In genomic region chr4:138348055-138348454, GRCh38 we compare ENCODE assay signal across 1 cellular context.
A peak's percentile ranks its signal among the peaks of the same experiment; 100 is the strongest.
TF ChIP-seq lines count a peak whose summit lies in the region.

No MANE protein-coding gene starts in this region.

TF ChIP-seq in HepG2, 621 proteins besides CTCF, POLR2A, EP300 and RAD21 (continued from another document and continues in another):
- TF ChIP-seq ATF6 (CRISPR knock-in tag; conservative IDR thresholded peaks at IDR 0.05) (no peak), POLR2G (IDR thresholded peaks at IDR 0.05; ENCODE audit: low read depth, low read length) (peak; percentile 75), NFYB (CRISPR knock-in tag; IDR thresholded peaks at IDR 0.05) (no peak), TFDP1 (CRISPR knock-in tag; IDR thresholded peaks at IDR 0.05; ENCODE audit: borderline replicate concordance) (peak; percentile 24; the same call in 1 of the 2 replicates), ZEB1 (IDR thresholded peaks at IDR 0.05; ENCODE audit: insufficient replicate concordance, low read depth) (peak; percentile 23), KLF9 (CRISPR knock-in tag; IDR thresholded peaks at IDR 0.05; ENCODE audit: low read depth) (no peak), FOXA3 (CRISPR knock-in tag; IDR thresholded peaks at IDR 0.05) (peak; percentile 45), ELF3 (CRISPR knock-in tag; IDR thresholded peaks at IDR 0.05) (0 out of 2 replicates have a peak, but pooled peaks have one; percentile 27), NFIC (IDR thresholded peaks at IDR 0.05; ENCODE audit: low read length) (no peak; the same call in 1 of the 2 replicates), ONECUT2 (CRISPR knock-in tag; IDR thresholded peaks at IDR 0.05) (no peak), ETV5 (CRISPR knock-in tag; IDR thresholded peaks at IDR 0.05; ENCODE audit: borderline replicate concordance) (peak; percentile 72; the same call in 1 of the 2 replicates), MLX (CRISPR knock-in tag; IDR thresholded peaks at IDR 0.05) (0 out of 2 replicates have a peak, but pooled peaks have one; percentile 53), ZFP62 (CRISPR knock-in tag; IDR thresholded peaks at IDR 0.05) (no peak), TCF7 (IDR thresholded peaks at IDR 0.05; ENCODE audit: low read depth) (peak; percentile 41; the same call in 1 of the 2 replicates), DRAP1 (CRISPR knock-in tag; IDR thresholded peaks at IDR 0.05) (peak; percentile 39; the same call in 1 of the 2 replicates), FOSL1 (CRISPR knock-in tag; IDR thresholded peaks at IDR 0.05; ENCODE audit: borderline replicate concordance) (0 out of 2 replicates have a peak, but pooled peaks have one; percentile 31), ZBTB46 (CRISPR knock-in tag; IDR thresholded peaks at IDR 0.05; ENCODE audit: borderline replicate concordance) (no peak), MATR3 (CRISPR knock-in tag; IDR thresholded peaks at IDR 0.05) (no peak), ZNF275 (CRISPR knock-in tag; IDR thresholded peaks at IDR 0.05; ENCODE audit: borderline replicate concordance) (no peak), ZNF44 (CRISPR knock-in tag; IDR thresholded peaks at IDR 0.05) (no peak), NR3C1 (CRISPR knock-in tag; IDR thresholded peaks at IDR 0.05) (no peak), NR2C2 (CRISPR knock-in tag; IDR thresholded peaks at IDR 0.05; ENCODE audit: borderline replicate concordance) (no peak), MAX (IDR thresholded peaks at IDR 0.05) (peak; percentile 34; the same call in 1 of the 2 replicates), THRA (CRISPR knock-in tag; IDR thresholded peaks at IDR 0.05; ENCODE audit: borderline replicate concordance) (0 out of 2 replicates have a peak, but pooled peaks have one; percentile 10), RARA (CRISPR knock-in tag; IDR thresholded peaks at IDR 0.05) (peak; percentile 8; the same call in 1 of the 2 replicates), ZNF451 (CRISPR knock-in tag; IDR thresholded peaks at IDR 0.05) (no peak), RFXAP (CRISPR knock-in tag; IDR thresholded peaks at IDR 0.05; ENCODE audit: borderline replicate concordance) (no peak), ZNF572 (CRISPR knock-in tag; IDR thresholded peaks at IDR 0.05) (no peak), ZNF543 (CRISPR knock-in tag; IDR thresholded peaks at IDR 0.05) (no peak), SOX6 (IDR thresholded peaks at IDR 0.05) (no peak), SOX6 (CRISPR knock-in tag; IDR thresholded peaks at IDR 0.05) (peak; percentile 61; the same call in 1 of the 2 replicates), ZNF558 (CRISPR knock-in tag; IDR thresholded peaks at IDR 0.05; ENCODE audit: borderline replicate concordance) (no peak), HOMEZ (CRISPR knock-in tag; IDR thresholded peaks at IDR 0.05; ENCODE audit: low read depth) (no peak; the same call in 1 of the 2 replicates), NFYC (CRISPR knock-in tag; IDR thresholded peaks at IDR 0.05) (no peak), ATF4 (CRISPR knock-in tag; IDR thresholded peaks at IDR 0.05) (no peak), PAXIP1 (CRISPR knock-in tag; conservative IDR thresholded peaks at IDR 0.05) (peak; percentile 43), ARID5B (CRISPR knock-in tag; IDR thresholded peaks at IDR 0.05) (peak; percentile 77), BCL6 (CRISPR knock-in tag; IDR thresholded peaks at IDR 0.05) (peak; percentile 63; the same call in 1 of the 2 replicates), E2F5 (CRISPR knock-in tag; conservative IDR thresholded peaks at IDR 0.05) (no peak)
